8 cellular contexts compared by ENCODE assay signal in genomic region chr9:90102292-90102901, GRCh38.
DNase-seq lines count a peak whose midpoint lies in the region; ATAC-seq and TF ChIP-seq lines count a peak whose summit lies in the region.

No MANE protein-coding gene starts in this region.

- in situ Hi-C loops in IMR-90 (cut with MboI; ENCODE audit: low sequenced_read_pairs): loop anchor here (5.0 kb wide), 1 partner anchor 500 kb away; no protein-coding TSS in a partner anchor

- intact Hi-C loops in IMR-90 (cut with micrococcal nuclease) (loop anchor here (1.0 kb wide), 3 partner anchors 499 to 526 kb away; no protein-coding TSS in a partner anchor), esophagus squamous epithelium (cut with DNase I) (no loop called here)

- H3K9ac ChIP-seq in IMR-90 (ENCODE audit: low read depth, low read length) (no peak overlapping the region), OCI-LY1 (ENCODE audit: low read length) (no peak overlapping the region)

- no peaks in the 10 kb centered on the region for H3K36me3 ChIP-seq in IMR-90 (ENCODE audit: control insufficient read depth, insufficient read depth, low read length)
- H3K36me3 ChIP-seq in OCI-LY1 (ENCODE audit: insufficient read depth, low read length): no peaks in the 10 kb centered on the region
- no peaks in the 10 kb centered on the region for H3K36me3 ChIP-seq in esophagus squamous epithelium

- no peak overlapping the region for H2AFZ ChIP-seq in IMR-90 (replicated peaks; ENCODE audit: low read length, poor library complexity)
- H2AFZ ChIP-seq in OCI-LY1 (ENCODE audit: low read length): no peak overlapping the region

- no peak overlapping the region for H2BK120ac ChIP-seq in IMR-90 (ENCODE audit: low read depth, low read length)

- H3K4ac ChIP-seq in IMR-90 (ENCODE audit: low read depth, low read length): no peak overlapping the region

- no peaks in the 10 kb centered on the region for H3K9me2 ChIP-seq in OCI-LY1 (ENCODE audit: low read depth, low read length)

- H3K27me3 Mint-ChIP-seq in natural killer cell treated with Interleukin-12 subunit alpha and Interleukin-12 subunit beta and Interleukin-15 and Interleukin-18, amount 100 ng/mL, for 72 hours: no peaks in the 10 kb centered on the region

- CTCF ChIA-PET in IMR-90 (lab: Yijun Ruan, JAX): interaction anchor here (0.6 to 3.3 kb wide), 6 partner anchors 9 to 582 kb away, joined by 3 to 14 read pairs (median 3); no protein-coding TSS in a partner anchor

- peaks cover 4 to 7% of the 10 kb centered on the region in 2 donors for H3K4me1 Mint-ChIP-seq in natural killer cell treated with Interleukin-12 subunit alpha and Interleukin-12 subunit beta and Interleukin-15 and Interleukin-18, amount 100 ng/mL, for 72 hours (ENCODE audit: low read depth in 2 of 2)

- H2AK5ac ChIP-seq in IMR-90 (ENCODE audit: low read depth, low read length): no peak overlapping the region

- peaks cover 4% of the 10 kb centered on the region; the same call in 1 of the 2 replicates for H3K9me1 ChIP-seq in IMR-90 (ENCODE audit: insufficient read depth, low read length)

- no peak overlapping the region for H3K4me2 ChIP-seq in IMR-90 (ENCODE audit: low read depth, low read length)
- H3K4me2 ChIP-seq in OCI-LY1 (ENCODE audit: low read length): no peak overlapping the region

- no peak overlapping the region for H3K18ac ChIP-seq in IMR-90 (ENCODE audit: low read depth, low read length)

- H3K27me3 ChIP-seq in IMR-90 (ENCODE audit: control insufficient read depth, insufficient read depth, low read length) (peaks cover 4% of the 10 kb centered on the region; the same call in 1 of the 2 replicates), OCI-LY1 (ENCODE audit: insufficient read depth, low read length) (no peaks in the 10 kb centered on the region), esophagus squamous epithelium (peaks cover 0 to 6% (median 0%) of the 10 kb centered on the region in 4 donors)

- no peak overlapping the region for H3K4me3 Mint-ChIP-seq in natural killer cell treated with Interleukin-12 subunit alpha and Interleukin-12 subunit beta and Interleukin-15 and Interleukin-18, amount 100 ng/mL, for 72 hours

- peak; percentile 95 for ATAC-seq in GM21529 (IDR thresholded peaks at IDR 0.05; ENCODE audit: unreplicated experiment)
- ATAC-seq in IMR-90 (ENCODE audit: low read depth): peak; percentile 100
- ATAC-seq in natural killer cell treated with Interleukin-12 subunit alpha and Interleukin-12 subunit beta and Interleukin-15 and Interleukin-18, amount 100 ng/mL, for 72 hours: peak; percentile 93 to 95

- H3K27ac ChIP-seq in IMR-90 (ENCODE audit: insufficient read depth, low read length): no peak overlapping the region
- no peak overlapping the region for H3K27ac ChIP-seq in OCI-LY1 (ENCODE audit: low read depth, low read length, poor library complexity, severe bottlenecking)
- H3K27ac ChIP-seq in esophagus squamous epithelium: no peak overlapping the region

- dilution Hi-C loops in IMR-90 (cut with HindIII; ENCODE audit: low sequenced_read_pairs, unreplicated experiment): no loop called here

- H4K91ac ChIP-seq in IMR-90 (ENCODE audit: insufficient read depth, low read depth, low read length): no peak overlapping the region

- TF ChIP-seq CTCF in IMR-90 (conservative IDR thresholded peaks at IDR 0.05; ENCODE audit: low read depth, low read length): peak; percentile 73
- peak; percentile 61 for TF ChIP-seq CTCF in OCI-LY1 (IDR thresholded peaks at IDR 0.05; ENCODE audit: low read length)
- peak; percentile 70 to 93 (median 86) for TF ChIP-seq CTCF in esophagus squamous epithelium (IDR thresholded peaks at IDR 0.05)

- H4K20me1 ChIP-seq in IMR-90 (ENCODE audit: insufficient read depth, low read length): no peaks in the 10 kb centered on the region
- no peaks in the 10 kb centered on the region for H4K20me1 ChIP-seq in OCI-LY1 (ENCODE audit: insufficient read depth, low read length)

- no peaks in the 10 kb centered on the region for H3F3A ChIP-seq in OCI-LY1 (ENCODE audit: insufficient read depth, low read length)

- no peak overlapping the region for H3K23ac ChIP-seq in IMR-90 (ENCODE audit: low read depth, low read length)

- 0% methylated on average over 2 of the region's 6 CpGs; no CpG with 5 or more reads in 1 of the 2 experiments for WGBS in IMR-90 (ENCODE audit: extremely low coverage in 2 of 2, insufficient read length in 1 of 2), 2 experiments
- 6 to 17% methylated on average over 2 to 6 of the region's 6 CpGs for WGBS in esophagus squamous epithelium, 2 donors

- H2BK5ac ChIP-seq in IMR-90 (ENCODE audit: low read depth, low read length, poor library complexity, severe bottlenecking): no peak overlapping the region

- H2BK15ac ChIP-seq in IMR-90 (ENCODE audit: low read depth, low read length): no peak overlapping the region

- POLR2A ChIA-PET in IMR-90 (lab: Charles Lee; ENCODE audit: unreplicated experiment): no interaction called here

- DNase-seq in DMS 273 treated with DMSO at 0.1 percent for 48 hours (lab: John Stamatoyannopoulos, UW) (peak; percentile 72), IMR-90 (peak; percentile 88), esophagus squamous epithelium (lab: John Stamatoyannopoulos, UW) (peak; percentile 17)
- peak; percentile 69 for DNase-seq in activated T-cell treated with anti-CD3 and anti-CD28 coated beads, Interleukin-2, amount 50 U/mL, for 1 hour
- peak; percentile 81 for DNase-seq in natural killer cell treated with Interleukin-12 subunit alpha and Interleukin-12 subunit beta and Interleukin-15 and Interleukin-18, amount 100 ng/mL, for 72 hours (ENCODE audit: low spot score)
- DNase-seq in stimulated activated naive CD4-positive, alpha-beta T cell (lab: John Stamatoyannopoulos, UW): peak; percentile 51 to 80 (median 74)

- no peaks in the 10 kb centered on the region for H3K9me3 Mint-ChIP-seq in natural killer cell treated with Interleukin-12 subunit alpha and Interleukin-12 subunit beta and Interleukin-15 and Interleukin-18, amount 100 ng/mL, for 72 hours

- no peak overlapping the region for H3K56ac ChIP-seq in IMR-90 (ENCODE audit: extremely low read depth, insufficient read depth, low read length)

- TF ChIP-seq POLR2A in IMR-90 (IDR thresholded peaks at IDR 0.05; ENCODE audit: low read depth, low read length) (no peak), esophagus squamous epithelium (IDR thresholded peaks at IDR 0.05) (no peak)

- H3K36me3 Mint-ChIP-seq in natural killer cell treated with Interleukin-12 subunit alpha and Interleukin-12 subunit beta and Interleukin-15 and Interleukin-18, amount 100 ng/mL, for 72 hours: no peaks in the 10 kb centered on the region

- H2AK9ac ChIP-seq in IMR-90 (replicated peaks; ENCODE audit: low read depth, low read length, poor library complexity): no peak overlapping the region

- no peak overlapping the region for H4K8ac ChIP-seq in IMR-90 (ENCODE audit: low read depth in 2 of 2, low read length in 2 of 2)

- BruUV-seq in IMR-90 (replicated peaks; lab: Mats Ljungman, UMichigan): no TSS peak

- H4K5ac ChIP-seq in IMR-90 (ENCODE audit: low read depth, low read length): no peak overlapping the region

- H3K4me1 ChIP-seq in IMR-90 (ENCODE audit: control insufficient read depth, insufficient read depth, low read length): no peaks in the 10 kb centered on the region
- H3K4me1 ChIP-seq in OCI-LY1 (ENCODE audit: insufficient read depth, low read length, severe bottlenecking): no peaks in the 10 kb centered on the region
- peaks cover 0 to 14% (median 12%) of the 10 kb centered on the region in 3 donors for H3K4me1 ChIP-seq in esophagus squamous epithelium

- H3K79me1 ChIP-seq in IMR-90 (ENCODE audit: low read depth in 1 of 2, low read length in 2 of 2): no peaks in the 10 kb centered on the region

- H3K27ac Mint-ChIP-seq in natural killer cell treated with Interleukin-12 subunit alpha and Interleukin-12 subunit beta and Interleukin-15 and Interleukin-18, amount 100 ng/mL, for 72 hours: no peak overlapping the region

- H3K79me2 ChIP-seq in OCI-LY1 (ENCODE audit: insufficient read depth, low read length): no peaks in the 10 kb centered on the region

- H3K4me3 ChIP-seq in IMR-90 (ENCODE audit: insufficient read depth, low read depth, low read length) (no peak overlapping the region), OCI-LY1 (ENCODE audit: low read depth, low read length, poor library complexity, severe bottlenecking) (no peak overlapping the region), esophagus squamous epithelium (no peak overlapping the region)

- H3K9me3 ChIP-seq in IMR-90 (ENCODE audit: control insufficient read depth, insufficient read depth, low read length) (no peaks in the 10 kb centered on the region), OCI-LY1 (ENCODE audit: low read length) (no peaks in the 10 kb centered on the region), esophagus squamous epithelium (no peaks in the 10 kb centered on the region)

- H2BK20ac ChIP-seq in IMR-90 (ENCODE audit: low read depth, low read length): no peak overlapping the region

- no peak overlapping the region for H3K14ac ChIP-seq in IMR-90 (replicated peaks; ENCODE audit: low read depth, low read length)

- TF ChIP-seq RAD21 in IMR-90 (IDR thresholded peaks at IDR 0.05; ENCODE audit: low read length): peak; percentile 84

TF ChIP-seq in IMR-90, 13 proteins besides CTCF, POLR2A, EP300 and RAD21:
- TF ChIP-seq MXI1 (IDR thresholded peaks at IDR 0.05; ENCODE audit: borderline replicate concordance, low read depth, low read length): 0 out of 2 replicates have a peak, but pooled peaks have one; percentile 26
- TF ChIP-seq SMC3 (IDR thresholded peaks at IDR 0.05; ENCODE audit: low read depth, low read length): peak; percentile 71
- peak; percentile 51; the same call in 1 of the 2 replicates for TF ChIP-seq RFX5 (IDR thresholded peaks at IDR 0.05; ENCODE audit: low read depth, low read length)
- no peak for TF ChIP-seq RCOR1 (IDR thresholded peaks at IDR 0.05; ENCODE audit: insufficient replicate concordance, low read length)

Comparison
In these comparisons a context has a peak if more than half of its experiments do, and no peak if none do; other contexts are left out.
1. DNase-seq: peak in every context shown above with its lines; median percentile 88 in IMR-90; 81 in natural killer cell treated with Interleukin-12 subunit alpha and Interleukin-12 subunit beta and Interleukin-15 and Interleukin-18, amount 100 ng/mL, for 72 hours; 74 in stimulated activated naive CD4-positive, alpha-beta T cell; 72 in DMS 273 treated with DMSO at 0.1 percent for 48 hours; 69 in activated T-cell treated with anti-CD3 and anti-CD28 coated beads, Interleukin-2, amount 50 U/mL, for 1 hour; 17 in esophagus squamous epithelium.